ENCODE assay signal across 20 cellular contexts in the genomic region with DNA sequence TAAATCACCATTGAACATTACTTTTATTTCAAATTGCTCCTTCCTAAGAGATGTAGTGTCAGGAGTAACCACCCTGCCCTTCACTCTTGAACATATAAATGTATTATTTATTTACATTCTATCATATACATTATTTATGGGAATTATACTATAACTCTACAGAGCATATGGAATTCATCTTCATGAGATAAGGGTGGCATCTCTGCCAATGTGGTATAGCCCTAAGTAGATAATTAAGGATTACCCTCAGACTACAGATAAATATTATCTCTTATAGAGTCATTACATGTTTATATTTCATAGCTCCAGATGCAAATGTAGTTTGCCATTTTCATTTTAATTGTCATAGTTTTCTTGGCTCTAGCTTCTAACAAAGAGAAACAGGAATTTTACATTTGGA. TPM values are rescaled to one million over a fixed set of nuclear protein-coding genes. Genes with fewer than 3 reads are reported as not detected.
DNase-seq lines count a peak whose midpoint lies in the region; ATAC-seq and TF ChIP-seq lines count a peak whose summit lies in the region.
"Had no signal": no experiment of that assay in that cellular context is flagged by ENCODE, and none has a peak within 500 bp of the region (broad histone marks: within the 10 kb centered on the region; RNA-seq: fewer than 3 reads in every experiment).

No MANE protein-coding gene starts in this region.

- TF ChIP-seq POLR2A in esophagus muscularis mucosa (IDR thresholded peaks at IDR 0.05; ENCODE audit: low read depth) (no peak), sigmoid colon (IDR thresholded peaks at IDR 0.05) (no peak)

- H2AFZ ChIP-seq in SK-N-SH (ENCODE audit: low read depth): no peak overlapping the region
- H2AFZ ChIP-seq: GM23248 had no signal

- H3K4me1 ChIP-seq in SK-N-SH (ENCODE audit: control insufficient read depth in 1 of 2, insufficient read depth in 2 of 2, low read depth in 1 of 2, low read length in 1 of 2) (peaks cover 0 to 13% of the 10 kb centered on the region in 2 experiments; a peak in 3 of 4 replicates), esophagus muscularis mucosa (peaks cover 19 to 99% (median 85%) of the 10 kb centered on the region in 4 donors), sigmoid colon (peaks cover 0 to 94% (median 80%) of the 10 kb centered on the region in 4 donors)
- H3K4me1 ChIP-seq: A549, Caco-2 had no signal

- H3K9me2 ChIP-seq in SK-N-SH: no peaks in the 10 kb centered on the region

- no peak for TF ChIP-seq CTCF in HFFc6 (IDR thresholded peaks at IDR 0.05)
- no peak for TF ChIP-seq CTCF in SK-N-SH (IDR thresholded peaks at IDR 0.05)
- no peak for TF ChIP-seq CTCF in esophagus muscularis mucosa (IDR thresholded peaks at IDR 0.05)
- TF ChIP-seq CTCF in sigmoid colon (IDR thresholded peaks at IDR 0.05): no peak

- H3K9ac ChIP-seq in SK-N-SH: no peak overlapping the region
- H3K9ac ChIP-seq: GM23248 had no signal

- peak in 1 of 2 experiments; percentile 80; a peak in 1 of 4 replicates for TF ChIP-seq EP300 in SK-N-SH (IDR thresholded peaks at IDR 0.05; ENCODE audit: borderline replicate concordance in 1 of 2, low read depth in 1 of 2, low read length in 1 of 2)
- no peak for TF ChIP-seq EP300 in esophagus muscularis mucosa (IDR thresholded peaks at IDR 0.05)
- no peak for TF ChIP-seq EP300 in sigmoid colon (IDR thresholded peaks at IDR 0.05)

- H3K4me1 Mint-ChIP-seq in HFFc6 (ENCODE audit: low read depth): peaks cover 87% of the 10 kb centered on the region
- H3K4me1 Mint-ChIP-seq: CD4-positive, CD25-positive, alpha-beta regulatory T cell had no signal

- H3K4me2 ChIP-seq in SK-N-SH: no peak overlapping the region
- H3K4me2 ChIP-seq: A549 had no signal

- no peaks in the 10 kb centered on the region for H3K9me3 Mint-ChIP-seq in HFFc6
- H3K9me3 Mint-ChIP-seq: CD8-positive, alpha-beta T cell had no signal

- intact Hi-C loops in esophagus muscularis mucosa (cut with DNase I) (no loop called here), sigmoid colon (cut with DNase I) (no loop called here)

- no peaks in the 10 kb centered on the region for H3K27me3 Mint-ChIP-seq in HFFc6 (ENCODE audit: insufficient read depth)

- no peak for ATAC-seq in HG03175 (IDR thresholded peaks at IDR 0.05; ENCODE audit: unreplicated experiment)
- ATAC-seq: A549; CD8-positive, alpha-beta T cell; GM12878; HCT116 had no signal

- CTCF ChIA-PET in SK-N-SH (lab: Yijun Ruan, JAX): interaction anchor here (1.9 to 2.6 kb wide), 2 partner anchors 11 to 14 kb away, joined by 6 read pairs; no protein-coding TSS in a partner anchor

- peaks cover 44% of the 10 kb centered on the region for H3K36me3 Mint-ChIP-seq in HFFc6 (ENCODE audit: low read depth)
- H3K36me3 Mint-ChIP-seq: CD4-positive, CD25-positive, alpha-beta regulatory T cell; CD8-positive, alpha-beta T cell had no signal

- H3F3A ChIP-seq in SK-N-SH (replicated peaks; ENCODE audit: insufficient read depth): peaks cover 13% of the 10 kb centered on the region

- H3K27ac Mint-ChIP-seq in HFFc6: peak overlapping the region; percentile 73
- H3K27ac Mint-ChIP-seq: CD4-positive, CD25-positive, alpha-beta regulatory T cell; CD8-positive, alpha-beta T cell had no signal

- no peak for DNase-seq in HFFc6
- peak; percentile 65 for DNase-seq in SK-N-SH
- no peak for DNase-seq in esophagus muscularis mucosa (ENCODE audit: extremely low spot score)
- no peak for DNase-seq in sigmoid colon
- DNase-seq in stimulated activated naive CD4-positive, alpha-beta T cell treated with Interleukin-2 at 50 U/mL for 16 hours (lab: John Stamatoyannopoulos, UW): no peak
- no peak for DNase-seq in CD1c-positive myeloid dendritic cell (ENCODE audit: extremely low spot score)
- no peak for DNase-seq in HCEC 1CT
- DNase-seq: 8988T; C1 segment of cervical spinal cord; Caco-2; CD4-positive, CD25-positive, alpha-beta regulatory T cell; CD8-positive, alpha-beta T cell; DMS153; DND-41; GM23248; H7 had no signal

- POLR2A ChIA-PET in SK-N-SH (lab: Yijun Ruan, JAX): no interaction called here

- H3K36me3 ChIP-seq in SK-N-SH (replicated peaks in 1 of 2; ENCODE audit: control insufficient read depth in 1 of 2, insufficient read depth in 2 of 2, low read length in 1 of 2) (peaks cover 76 to 88% of the 10 kb centered on the region in 2 experiments), esophagus muscularis mucosa (peaks cover 0 to 6% (median 3%) of the 10 kb centered on the region in 4 donors), sigmoid colon (peaks cover 0 to 16% (median under 1%) of the 10 kb centered on the region in 4 donors)

- H3K79me2 ChIP-seq in SK-N-SH (ENCODE audit: insufficient read depth): peaks cover 43% of the 10 kb centered on the region

- no peaks in the 10 kb centered on the region for H3K27me3 ChIP-seq in SK-N-SH (ENCODE audit: insufficient read depth)
- no peaks in the 10 kb centered on the region for H3K27me3 ChIP-seq in esophagus muscularis mucosa
- H3K27me3 ChIP-seq in sigmoid colon: no peaks in the 10 kb centered on the region

- no peak; the same call in 1 of the 2 replicates for TF ChIP-seq RAD21 in SK-N-SH (IDR thresholded peaks at IDR 0.05; ENCODE audit: low read length)

- H4K20me1 ChIP-seq in SK-N-SH (ENCODE audit: insufficient read depth): peaks cover 3% of the 10 kb centered on the region; the same call in 1 of the 2 replicates

- H3K4me3 ChIP-seq in SK-N-SH (ENCODE audit: low read depth in 2 of 2, low read length in 1 of 2) (no peak overlapping the region), esophagus muscularis mucosa (no peak overlapping the region), sigmoid colon (peak overlapping the region in 1 of 4 donors; percentile 6)
- H3K4me3 ChIP-seq: A549, GM12878, GM23248 had no signal

- no peak overlapping the region for H3K27ac ChIP-seq in SK-N-SH (ENCODE audit: low read depth in 2 of 2, low read length in 1 of 2)
- peak overlapping the region; percentile 37 to 98 (median 90) for H3K27ac ChIP-seq in esophagus muscularis mucosa (replicated peaks in 1 of 4)
- peak overlapping the region in 3 of 4 donors; percentile 97 to 99 (median 98) for H3K27ac ChIP-seq in sigmoid colon
- H3K27ac ChIP-seq: A549, GM23248 had no signal

- H3K9me3 ChIP-seq in SK-N-SH: no peaks in the 10 kb centered on the region
- H3K9me3 ChIP-seq in esophagus muscularis mucosa: no peaks in the 10 kb centered on the region
- H3K9me3 ChIP-seq in sigmoid colon: no peaks in the 10 kb centered on the region
- H3K9me3 ChIP-seq: A549, Caco-2 had no signal

- H3K4me3 Mint-ChIP-seq in HFFc6: peak overlapping the region; percentile 66
- H3K4me3 Mint-ChIP-seq: CD4-positive, CD25-positive, alpha-beta regulatory T cell; CD8-positive, alpha-beta T cell had no signal

TF ChIP-seq in SK-N-SH, 30 proteins besides CTCF, POLR2A, EP300 and RAD21:
- TF ChIP-seq MEF2A (IDR thresholded peaks at IDR 0.05; ENCODE audit: borderline replicate concordance, low read depth) (no peak), RCOR1 (IDR thresholded peaks at IDR 0.05; ENCODE audit: low read length) (peak; percentile 77; the same call in 1 of the 2 replicates), TCF12 (IDR thresholded peaks at IDR 0.05) (peak; percentile 33; the same call in 1 of the 2 replicates), GATA2 (CRISPR knock-in tag; IDR thresholded peaks at IDR 0.05) (peak; percentile 79), REST (IDR thresholded peaks at IDR 0.05; ENCODE audit: low read depth, low read length) (no peak)
- TF ChIP-seq, protein P1, sequence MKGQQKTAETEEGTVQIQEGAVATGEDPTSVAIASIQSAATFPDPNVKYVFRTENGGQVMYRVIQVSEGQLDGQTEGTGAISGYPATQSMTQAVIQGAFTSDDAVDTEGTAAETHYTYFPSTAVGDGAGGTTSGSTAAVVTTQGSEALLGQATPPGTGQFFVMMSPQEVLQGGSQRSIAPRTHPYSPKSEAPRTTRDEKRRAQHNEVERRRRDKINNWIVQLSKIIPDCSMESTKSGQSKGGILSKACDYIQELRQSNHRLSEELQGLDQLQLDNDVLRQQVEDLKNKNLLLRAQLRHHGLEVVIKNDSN (IDR thresholded peaks at IDR 0.05; ENCODE audit: borderline replicate concordance, low read depth): no peak
TF ChIP-seq in SK-N-SH: peak in this region for 3.

RNA-seq across cellular contexts. Expression of gene MEIS1, which starts 17.3 kb away (rescaled TPM):
- 10 to 100 TPM; 69.1 to 85.4 (median 74.1) TPM for total RNA-seq in HFFc6 (2021; fragmentation: NEBNext Ultra II Directional; extraction: Animal tissue kit (Norgen Biotek cat#: 25700))
- polyA plus RNA-seq in SK-N-SH (2012; rRNA removed) (16.9 and 21.8 TPM in 2 replicates), sigmoid colon (10 to 100 TPM in 1 of 3 donors, 1 to 10 TPM in 2; 2.8 to 14.2 (median 7.8) TPM)
- polyA plus RNA-seq in SK-N-SH (2012; cell fraction: cytosol; rRNA removed): 10.7 and 11.9 TPM in 2 replicates
- 30.1 and 60.1 TPM in 2 replicates for polyA plus RNA-seq in SK-N-SH (2012; cell fraction: nucleus; rRNA removed)
- total RNA-seq in esophagus muscularis mucosa (100 to 1,000 TPM in 3 of 4 donors, 10 to 100 TPM in 1; 89.8 to 166 (median 132) TPM), sigmoid colon (100 to 1,000 TPM; 108 to 144 (median 128) TPM)
- total RNA-seq: CD8-positive, alpha-beta T cell had no signal
- polyA plus RNA-seq: CD4-positive, CD25-positive, alpha-beta regulatory T cell had no signal

Comparison
In these comparisons a context has a peak if more than half of its experiments do, and no peak if none do; other contexts are left out.
1. H3K27ac ChIP-seq: peak in esophagus muscularis mucosa (4 of 4) and sigmoid colon (3 of 4); none in SK-N-SH (0 of 2).